ENCODE assay signal across 9 cellular contexts in genomic region chr10:79241629-79241989, GRCh38.
DNase-seq lines count a peak whose midpoint lies in the region; ATAC-seq and TF ChIP-seq lines count a peak whose summit lies in the region.
"Had no signal": no experiment of that assay in that cellular context is flagged by ENCODE, and none has a peak within 500 bp of the region (broad histone marks: within the 10 kb centered on the region; RNA-seq: fewer than 3 reads in every experiment).

No MANE protein-coding gene starts in this region.

- no peak for DNase-seq in GM06990 (ENCODE audit: extremely low read depth, insufficient read length)
- no peak for DNase-seq in RWPE2 (ENCODE audit: low spot score)
- DNase-seq in esophagus squamous epithelium (lab: John Stamatoyannopoulos, UW), result no peak
- no peak for DNase-seq in sigmoid colon
- no peak for DNase-seq in NCI-H1417 (lab: John Stamatoyannopoulos, UW)
- no peak for DNase-seq in stimulated activated CD4-positive, alpha-beta T cell treated with anti-CD3 and anti-CD28 coated beads, Interleukin-12 subunit alpha, Interleukin-12 subunit beta, amount 100 ng/mL, for 4 hours
- DNase-seq: cerebellar nuclear complex had no signal

- WGBS in esophagus squamous epithelium, 2 donors, result 53 to 61% methylated on average over 5 of the region's 5 CpGs
- 52 to 67% methylated on average over 5 of the region's 5 CpGs for WGBS in sigmoid colon, 2 donors

- H3K36me3 ChIP-seq in GM06990 (ENCODE audit: control insufficient read depth, insufficient read depth, low read length), result no peaks in the 10 kb centered on the region; the same call in none of the 2 replicates
- no peaks in the 10 kb centered on the region for H3K36me3 ChIP-seq in RWPE2 (ENCODE audit: low read depth)
- peaks cover 0 to 16% (median 0%) of the 10 kb centered on the region in 3 donors for H3K36me3 ChIP-seq in esophagus squamous epithelium
- no peaks in the 10 kb centered on the region for H3K36me3 ChIP-seq in sigmoid colon

- H3K9me3 ChIP-seq in RWPE2 (ENCODE audit: severe bottlenecking), result no peaks in the 10 kb centered on the region
- no peaks in the 10 kb centered on the region for H3K9me3 ChIP-seq in esophagus squamous epithelium
- H3K9me3 ChIP-seq in sigmoid colon, result no peaks in the 10 kb centered on the region

- peaks cover 36% of the 10 kb centered on the region for H3K4me1 ChIP-seq in RWPE2 (ENCODE audit: insufficient read depth, poor library complexity, severe bottlenecking)
- peaks cover 70 to 95% (median 84%) of the 10 kb centered on the region in 3 donors for H3K4me1 ChIP-seq in esophagus squamous epithelium
- peaks cover 0 to 96% (median 89%) of the 10 kb centered on the region in 4 donors for H3K4me1 ChIP-seq in sigmoid colon

- no peaks in the 10 kb centered on the region for H3K27me3 ChIP-seq in GM06990 (replicated peaks; ENCODE audit: control insufficient read depth, insufficient read depth, low read length)
- no peaks in the 10 kb centered on the region for H3K27me3 ChIP-seq in RWPE2 (ENCODE audit: insufficient read depth, poor library complexity, severe bottlenecking)
- H3K27me3 ChIP-seq in esophagus squamous epithelium, result no peaks in the 10 kb centered on the region
- no peaks in the 10 kb centered on the region for H3K27me3 ChIP-seq in sigmoid colon

- ATAC-seq in RWPE2 (ENCODE audit: low read depth), result no peak
- no peak for ATAC-seq in GM21825 (IDR thresholded peaks at IDR 0.05; ENCODE audit: unreplicated experiment)
- no peak for ATAC-seq in HG03571 (IDR thresholded peaks at IDR 0.05; ENCODE audit: unreplicated experiment)

- intact Hi-C loops in esophagus squamous epithelium (cut with DNase I), result no loop called here
- intact Hi-C loops in sigmoid colon (cut with DNase I), result no loop called here

- H3K27ac ChIP-seq in RWPE2 (ENCODE audit: poor library complexity, severe bottlenecking) (peak overlapping the region; percentile 18), esophagus squamous epithelium (peak overlapping the region; percentile 71 to 88 (median 80)), sigmoid colon (peak overlapping the region; percentile 76 to 98 (median 94))

- TF ChIP-seq POLR2A in esophagus squamous epithelium (IDR thresholded peaks at IDR 0.05), result no peak
- TF ChIP-seq POLR2A in sigmoid colon (IDR thresholded peaks at IDR 0.05), result no peak

- TF ChIP-seq CTCF in GM06990 (IDR thresholded peaks at IDR 0.05; ENCODE audit: insufficient read depth, low read length, poor library complexity, severe bottlenecking), result no peak
- TF ChIP-seq CTCF in RWPE2 (IDR thresholded peaks at IDR 0.05; ENCODE audit: poor library complexity, severe bottlenecking), result no peak
- no peak for TF ChIP-seq CTCF in esophagus squamous epithelium (IDR thresholded peaks at IDR 0.05)
- TF ChIP-seq CTCF in sigmoid colon (IDR thresholded peaks at IDR 0.05), result no peak

- TF ChIP-seq EP300 in sigmoid colon (IDR thresholded peaks at IDR 0.05), result no peak

- H3K4me3 ChIP-seq in GM06990 (replicated peaks; ENCODE audit: low read depth, low read length), result peak overlapping the region; percentile 81
- H3K4me3 ChIP-seq in RWPE2 (ENCODE audit: severe bottlenecking), result no peak overlapping the region
- H3K4me3 ChIP-seq in esophagus squamous epithelium, result peak overlapping the region in 1 of 4 donors; percentile 81
- peak overlapping the region in 3 of 4 donors; percentile 49 to 69 (median 65) for H3K4me3 ChIP-seq in sigmoid colon

Comparison
In these comparisons a context has a peak if more than half of its experiments do, and no peak if none do; other contexts are left out.
1. H3K27ac ChIP-seq: peak in every context shown above with its lines; median percentile 94 in sigmoid colon; 80 in esophagus squamous epithelium; 18 in RWPE2.